Comparison of ENCODE assay signal across 8 cellular contexts in the genomic region with DNA sequence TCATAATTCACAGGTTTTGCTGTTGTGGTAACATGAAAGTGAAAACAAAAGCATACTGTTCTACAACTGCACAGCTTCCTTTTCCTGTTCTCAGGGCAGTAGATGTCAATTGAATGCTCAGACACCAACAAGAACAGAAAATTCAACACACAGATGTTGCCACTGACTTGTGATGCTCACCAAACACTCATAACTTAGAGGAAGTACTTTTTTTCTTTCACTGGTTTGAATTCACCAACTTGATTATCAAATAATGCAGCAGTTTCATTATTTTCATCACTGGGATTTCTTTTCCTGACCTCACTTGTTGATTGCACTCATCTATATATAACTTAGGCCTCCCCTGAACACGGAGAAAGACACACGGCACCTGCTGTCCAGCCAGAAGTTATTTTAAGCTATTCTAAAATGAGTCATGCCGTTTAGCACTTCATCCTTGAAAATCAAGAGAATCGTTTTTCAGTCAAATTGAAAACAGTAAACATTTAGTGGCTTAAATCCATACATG. TPM values are rescaled to one million over a fixed set of nuclear protein-coding genes. Genes with fewer than 3 reads are reported as not detected.
DNase-seq lines count a peak whose midpoint lies in the region; ATAC-seq, FAIRE-seq and TF ChIP-seq lines count a peak whose summit lies in the region.

No MANE protein-coding gene starts in this region.

- peak overlapping the region; percentile 58 to 75 (median 67) for H3K9ac ChIP-seq in BLaER1 treated with 17β-estradiol and CSF1 and Interleukin-3, amounts not matched to agents 10 nM and 100 nM

- peaks cover 41 to 65% (median 59%) of the 10 kb centered on the region in 10 experiments for H3K4me1 ChIP-seq in BLaER1 treated with 17β-estradiol and CSF1 and Interleukin-3, amounts not matched to agents 10 nM and 100 nM
- peaks cover 3 to 31% (median 8%) of the 10 kb centered on the region in 3 donors for H3K4me1 ChIP-seq in gastroesophageal sphincter

- no peaks in the 10 kb centered on the region for H4K20me1 ChIP-seq in BLaER1 treated with 17β-estradiol and CSF1 and Interleukin-3, amounts not matched to agents 10 nM and 100 nM

- no peak for TF ChIP-seq POLR2A in gastroesophageal sphincter (IDR thresholded peaks at IDR 0.05)

- H3K27me3 ChIP-seq in BLaER1 treated with 17β-estradiol and CSF1 and Interleukin-3, amounts not matched to agents 10 nM and 100 nM = no peaks in the 10 kb centered on the region
- no peaks in the 10 kb centered on the region for H3K27me3 ChIP-seq in gastroesophageal sphincter

- no peak for TF ChIP-seq EP300 in gastroesophageal sphincter (IDR thresholded peaks at IDR 0.05)

- peak overlapping the region; percentile 27 to 53 (median 42) for H3K4me3 ChIP-seq in BLaER1 treated with 17β-estradiol and CSF1 and Interleukin-3, amounts not matched to agents 10 nM and 100 nM
- no peak overlapping the region for H3K4me3 ChIP-seq in gastroesophageal sphincter

- peak overlapping the region; percentile 69 to 90 (median 80) for H3K4me2 ChIP-seq in BLaER1 treated with 17β-estradiol and CSF1 and Interleukin-3, amounts not matched to agents 10 nM and 100 nM

- peaks cover 0 to 17% (median 0%) of the 10 kb centered on the region in 11 experiments; a peak in 7 of 22 replicates for H3K36me3 ChIP-seq in BLaER1 treated with 17β-estradiol and CSF1 and Interleukin-3, amounts not matched to agents 10 nM and 100 nM
- no peaks in the 10 kb centered on the region for H3K36me3 ChIP-seq in gastroesophageal sphincter

- TF ChIP-seq CTCF in gastroesophageal sphincter (IDR thresholded peaks at IDR 0.05) = no peak

- DNase-seq in SKM-1 (lab: John Stamatoyannopoulos, UW; ENCODE audit: unreplicated experiment) (peak; percentile 29), sciatic nerve (ENCODE audit: low spot score) (no peak), NCI-H2196 (lab: John Stamatoyannopoulos, UW; ENCODE audit: unreplicated experiment) (no peak), HTR-8/SVneo (ENCODE audit: insufficient read length, low spot score) (no peak)

- H3K27ac ChIP-seq in BLaER1 treated with 17β-estradiol and CSF1 and Interleukin-3, amounts not matched to agents 10 nM and 100 nM = peak overlapping the region; percentile 76 to 86 (median 81)
- peak overlapping the region; percentile 81 to 84 (median 82) for H3K27ac ChIP-seq in gastroesophageal sphincter

- ATAC-seq in GM19035 (IDR thresholded peaks at IDR 0.05; ENCODE audit: unreplicated experiment) (peak; percentile 82), HG03103 (IDR thresholded peaks at IDR 0.05; ENCODE audit: low read depth, unreplicated experiment) (peak; percentile 74), gastroesophageal sphincter (peak; percentile 75), sciatic nerve (peak; percentile 85)

- FAIRE-seq in HTR-8/SVneo (lab: Jason Lieb, UNC) = no peak

- 2 to 5% methylated on average over 4 of the region's 4 CpGs for whole genome bisulfite sequencing in gastroesophageal sphincter (ENCODE audit: low coverage in 1 of 2), 2 donors

- intact Hi-C loops in sciatic nerve (cut with DNase I) = no loop called here

- H3K9me3 ChIP-seq in BLaER1 treated with 17β-estradiol and CSF1 and Interleukin-3, amounts not matched to agents 10 nM and 100 nM (replicated peaks in 1 of 11) = peaks cover 0 to 28% (median 13%) of the 10 kb centered on the region in 11 experiments; a peak in 9 of 22 replicates
- no peaks in the 10 kb centered on the region for H3K9me3 ChIP-seq in gastroesophageal sphincter

RNA-seq across cellular contexts. Expression of a gene that starts 1.0 kb away (rescaled TPM):
- total RNA-seq in gastroesophageal sphincter = 1 to 10 TPM in 3 of 4 donors, under 1 TPM in 1; 0.67 to 5.4 (median 2.6) TPM
- 1.7 TPM for total RNA-seq in sciatic nerve

Comparison
In these comparisons a context has a peak if more than half of its experiments do, and no peak if none do; other contexts are left out.
1. H3K4me3 ChIP-seq: peak in BLaER1 treated with 17β-estradiol and CSF1 and Interleukin-3, amounts not matched to agents 10 nM and 100 nM (10 of 10); none in gastroesophageal sphincter (0 of 2).
2. Peak in every context shown above with its lines, with median percentiles within 50 percentile points of each other: ATAC-seq.